Comparison of ENCODE assay signal across 8 cellular contexts in the genomic region with DNA sequence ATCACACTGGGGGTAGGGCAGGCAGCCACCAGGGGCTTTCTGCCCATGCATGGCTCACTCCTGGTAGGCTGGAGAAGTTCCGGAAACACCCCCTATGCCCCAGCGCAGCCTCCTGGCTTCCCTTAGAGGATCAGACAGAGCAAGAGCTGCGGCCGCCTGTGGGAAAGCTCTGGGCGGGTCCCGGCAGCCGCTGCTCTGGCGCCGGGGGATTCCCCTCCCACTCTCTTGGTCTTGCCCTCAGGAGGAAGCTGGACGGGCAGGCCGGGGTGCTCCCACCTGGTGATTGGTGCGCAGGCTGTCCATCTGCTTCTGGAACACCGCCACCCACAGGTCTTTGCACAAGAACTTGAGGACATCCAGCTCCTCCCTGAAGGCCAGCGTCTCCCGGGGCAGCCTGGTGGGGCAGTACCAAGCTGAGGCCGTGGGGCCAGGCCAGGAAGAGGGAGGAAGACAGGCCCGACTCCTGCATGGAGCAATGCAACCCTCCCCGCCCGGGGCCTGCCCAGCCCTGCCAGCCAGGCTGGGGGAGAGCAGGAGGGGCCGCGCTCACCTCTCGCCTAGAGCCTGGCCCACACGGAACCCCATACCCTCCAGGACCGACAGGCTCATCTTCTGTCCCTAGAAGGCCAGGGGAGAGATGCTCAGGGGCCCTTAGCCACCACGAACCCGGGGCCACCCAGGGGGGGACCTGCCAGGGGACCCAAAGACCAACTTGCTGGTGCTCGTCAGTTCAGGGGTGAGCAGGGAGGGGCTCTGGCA. TPM values are rescaled to one million over a fixed set of nuclear protein-coding genes. Genes with fewer than 3 reads are reported as not detected.
DNase-seq lines count a peak whose midpoint lies in the region; ATAC-seq and TF ChIP-seq lines count a peak whose summit lies in the region.

No MANE protein-coding gene starts in this region.

- H3K27me3 Mint-ChIP-seq in WTC11 (ENCODE audit: low read depth) = peaks cover 4% of the 10 kb centered on the region

- H3K36me3 ChIP-seq in ascending aorta = no peaks in the 10 kb centered on the region

- no peaks in the 10 kb centered on the region for H3K4me1 ChIP-seq in ascending aorta

- H3K27me3 ChIP-seq in ascending aorta = peaks cover 6% of the 10 kb centered on the region

- no peak overlapping the region for H3K4me3 Mint-ChIP-seq in WTC11

- H3K4me3 ChIP-seq in AG09309 (ENCODE audit: control insufficient read depth, low read depth, low read length) = no peak overlapping the region
- no peak overlapping the region for H3K4me3 ChIP-seq in ascending aorta

- peaks cover 12% of the 10 kb centered on the region for H3K4me1 Mint-ChIP-seq in WTC11

- no peaks in the 10 kb centered on the region for H3K9me3 Mint-ChIP-seq in WTC11

- no peaks in the 10 kb centered on the region for H3K36me3 Mint-ChIP-seq in WTC11

- DNase-seq in AG09309 (ENCODE audit: low read depth) (no peak), WTC11 (ENCODE audit: low spot score) (peak; percentile 66), posterior vena cava (ENCODE audit: low spot score) (peak; percentile 85), ascending aorta (ENCODE audit: low spot score in 2 of 2) (no peak), NCI-H146 treated with DMSO at 0.1 percent for 48 hours (lab: John Stamatoyannopoulos, UW; ENCODE audit: unreplicated experiment) (no peak)

- H3K27ac ChIP-seq in ascending aorta = no peak overlapping the region

- TF ChIP-seq CTCF in AG09309 (IDR thresholded peaks at IDR 0.05; ENCODE audit: control insufficient read depth, insufficient read depth, low read depth, low read length, missing control alignments) = peak; percentile 21
- TF ChIP-seq CTCF in WTC11 (IDR thresholded peaks at IDR 0.05) = no peak
- no peak for TF ChIP-seq CTCF in ascending aorta (IDR thresholded peaks at IDR 0.05)

- H3K27ac Mint-ChIP-seq in WTC11 = no peak overlapping the region

- POLR2A ChIA-PET in WTC11 (lab: Charles Lee) = no interaction called here

- H3K9me3 ChIP-seq in ascending aorta = no peaks in the 10 kb centered on the region

- CTCF ChIA-PET in WTC11 (lab: Charles Lee) = interaction anchor here (0.7 to 5.9 kb wide), 21 partner anchors 9 to 110 kb away, joined by 3 to 73 read pairs (median 4); partner anchors contain the start of genes BLOC1S3 and TRAPPC6A

- intact Hi-C loops in posterior vena cava (cut with DNase I) (loop anchor here in 1 of 2 donors (10.0 kb wide), 1 partner anchor 170 kb away; no protein-coding TSS in a partner anchor), ascending aorta (cut with DNase I) (loop anchor here (5.0 kb wide), 1 partner anchor 88 kb away; the partner anchor contains the start of gene MARK4)

- ATAC-seq in GM19035 (IDR thresholded peaks at IDR 0.05; ENCODE audit: unreplicated experiment) (peak; percentile 65), HG03457 (IDR thresholded peaks at IDR 0.05; ENCODE audit: unreplicated experiment) (peak; percentile 77), WTC11 (peak; percentile 67), esophagus mucosa (peak; percentile 56)

TF ChIP-seq in WTC11, 78 proteins besides CTCF, POLR2A, EP300 and RAD21:
- TF ChIP-seq USF1 (CRISPR knock-in tag; IDR thresholded peaks at IDR 0.05) (no peak), NFYB (CRISPR knock-in tag; conservative IDR thresholded peaks at IDR 0.05; ENCODE audit: low read depth) (peak; percentile 55; the same call in 1 of the 2 replicates), ZNF263 (CRISPR knock-in tag; IDR thresholded peaks at IDR 0.05; ENCODE audit: low read depth) (0 out of 2 replicates have a peak, but pooled peaks have one; percentile 20), GRHL2 (CRISPR knock-in tag; IDR thresholded peaks at IDR 0.05; ENCODE audit: insufficient replicate concordance, severe bottlenecking) (no peak), RELA (CRISPR knock-in tag; IDR thresholded peaks at IDR 0.05; ENCODE audit: borderline replicate concordance) (0 out of 2 replicates have a peak, but pooled peaks have one; percentile 19), TCF7 (CRISPR knock-in tag; IDR thresholded peaks at IDR 0.05; ENCODE audit: low read depth) (no peak), ATF2 (CRISPR knock-in tag; IDR thresholded peaks at IDR 0.05; ENCODE audit: borderline replicate concordance, low read depth) (no peak)
- TF ChIP-seq, protein P1, sequence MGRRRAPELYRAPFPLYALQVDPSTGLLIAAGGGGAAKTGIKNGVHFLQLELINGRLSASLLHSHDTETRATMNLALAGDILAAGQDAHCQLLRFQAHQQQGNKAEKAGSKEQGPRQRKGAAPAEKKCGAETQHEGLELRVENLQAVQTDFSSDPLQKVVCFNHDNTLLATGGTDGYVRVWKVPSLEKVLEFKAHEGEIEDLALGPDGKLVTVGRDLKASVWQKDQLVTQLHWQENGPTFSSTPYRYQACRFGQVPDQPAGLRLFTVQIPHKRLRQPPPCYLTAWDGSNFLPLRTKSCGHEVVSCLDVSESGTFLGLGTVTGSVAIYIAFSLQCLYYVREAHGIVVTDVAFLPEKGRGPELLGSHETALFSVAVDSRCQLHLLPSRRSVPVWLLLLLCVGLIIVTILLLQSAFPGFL (CRISPR knock-in tag; IDR thresholded peaks at IDR 0.05; ENCODE audit: borderline replicate concordance) = no peak
- TF ChIP-seq, protein P2, sequence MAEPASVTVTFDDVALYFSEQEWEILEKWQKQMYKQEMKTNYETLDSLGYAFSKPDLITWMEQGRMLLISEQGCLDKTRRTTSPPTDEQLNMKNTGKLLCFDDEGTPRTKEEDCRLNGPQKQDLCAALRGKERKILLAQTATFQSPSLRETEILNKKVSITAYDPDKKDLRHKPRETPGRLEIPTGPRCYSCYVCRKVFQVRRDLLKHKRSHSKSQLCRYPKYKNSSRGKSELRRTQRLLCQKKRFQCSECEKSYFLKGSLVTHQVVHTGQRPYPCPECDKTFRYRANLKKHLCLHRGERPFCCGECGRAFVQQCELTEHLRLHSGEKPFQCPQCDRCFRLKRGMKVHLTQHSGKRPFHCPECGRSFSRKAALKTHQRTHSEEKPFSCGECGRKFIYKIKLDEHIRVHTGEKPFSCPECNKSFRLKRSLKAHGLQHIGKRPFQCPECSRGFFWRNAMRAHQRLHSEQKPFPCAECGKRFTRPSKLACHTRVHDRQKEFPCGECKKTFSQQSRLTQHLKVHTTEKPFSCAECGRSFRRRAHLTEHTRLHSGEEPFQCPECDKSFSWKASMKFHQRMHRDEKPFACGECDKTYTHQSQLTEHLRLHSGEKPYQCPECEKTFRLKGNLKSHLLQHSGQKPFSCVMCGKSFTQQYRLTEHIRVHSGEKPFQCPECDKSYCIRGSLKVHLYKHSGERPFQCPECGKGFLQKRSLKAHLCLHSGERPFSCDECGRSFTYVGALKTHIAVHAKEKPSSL (CRISPR knock-in tag; conservative IDR thresholded peaks at IDR 0.05) = no peak

RNA-seq across cellular contexts. Expression of gene NKPD1, which starts 4.0 kb away (rescaled TPM):
- total RNA-seq in WTC11 (2021) = 0.57 to 1.1 TPM (median 0.76 TPM) in 3 replicates
- total RNA-seq in esophagus mucosa = 1.00 TPM
- not detected for total RNA-seq in posterior vena cava
- not detected for total RNA-seq in ascending aorta

RNA-seq across cellular contexts. Expression of gene TRAPPC6A, which starts 13.3 kb away (rescaled TPM):
- total RNA-seq in WTC11 (2021) = 59.7 to 75.8 TPM (median 67.1 TPM) in 3 replicates
- total RNA-seq in esophagus mucosa = 19.6 TPM
- total RNA-seq in posterior vena cava = 1 to 10 TPM; 6.5 to 7.7 TPM
- 18.3 TPM for total RNA-seq in ascending aorta

RNA-seq across cellular contexts. Expression of gene BLOC1S3, which starts 13.8 kb away (rescaled TPM):
- total RNA-seq in WTC11 (2021) = 9.0 to 10.8 TPM (median 10.0 TPM) in 3 replicates
- 8.8 TPM for total RNA-seq in esophagus mucosa
- total RNA-seq in posterior vena cava = 10 to 100 TPM in 1 of 2 donors, 1 to 10 TPM in 1; 8.7 to 11.2 TPM
- total RNA-seq in ascending aorta = 0.32 TPM

Comparison
In these comparisons a context has a peak if more than half of its experiments do, and no peak if none do; other contexts are left out.
1. DNase-seq: peak in WTC11 (single experiment) and posterior vena cava (single experiment); none in AG09309 (single experiment), ascending aorta (0 of 2) and NCI-H146 treated with DMSO at 0.1 percent for 48 hours (single experiment).
2. Peak in every context shown above with its lines, with median percentiles within 50 percentile points of each other: ATAC-seq.